In the genomic region with DNA sequence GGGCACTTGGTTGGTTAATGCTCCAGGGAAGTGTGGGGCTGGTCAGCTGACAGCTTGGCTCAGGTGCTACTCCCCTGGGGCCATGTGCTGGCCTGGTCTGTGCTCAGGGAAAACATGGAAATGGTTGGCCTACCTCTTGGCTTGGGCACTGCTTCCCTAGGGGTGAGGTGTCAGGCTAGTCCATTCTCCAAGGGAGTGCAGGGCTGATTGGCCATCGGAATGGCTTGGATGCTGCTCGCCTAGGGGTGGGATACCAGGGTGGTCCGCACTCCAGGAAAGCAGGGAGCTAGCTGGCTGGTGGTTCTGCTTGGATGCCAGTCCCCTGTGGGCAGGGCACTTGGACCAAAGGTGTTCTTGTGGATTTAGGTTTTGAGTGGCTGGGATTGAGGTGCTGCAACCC, we compare ENCODE assay signal across 32 cellular contexts.
"Had no signal": no experiment of that assay in that cellular context is flagged by ENCODE, and none has a peak within 500 bp of the region (broad histone marks: within the 10 kb centered on the region; RNA-seq: fewer than 3 reads in every experiment).

No MANE protein-coding gene starts in this region.

- H3K4me1 ChIP-seq: adrenal gland, body of pancreas, colonic mucosa had no signal

- H3K27me3 ChIP-seq: adrenal gland, body of pancreas, colonic mucosa had no signal

- H3K27me3 Mint-ChIP-seq: activated CD4-positive, alpha-beta memory T cell treated with anti-CD3 and anti-CD28 coated beads for 36 hours; activated CD4-positive, alpha-beta T cell treated with anti-CD3 and anti-CD28 coated beads for 36 hours; activated CD4-positive, alpha-beta T cell treated with anti-CD3 and anti-CD28 coated beads, Interleukin-2, amount 10 ng/mL, durations not matched to agents 24 days and 14 days; activated CD8-positive, alpha-beta memory T cell treated with anti-CD3 and anti-CD28 coated beads, Interleukin-2, amount 10 ng/mL, durations not matched to agents 7 days and 5 days; activated naive CD4-positive, alpha-beta T cell treated with anti-CD3 and anti-CD28 coated beads, Interleukin-2, amount 50 U/mL, for 24 hours; activated naive CD8-positive, alpha-beta T cell treated with anti-CD3 and anti-CD28 coated beads for 36 hours; activated naive CD8-positive, alpha-beta T cell treated with anti-CD3 and anti-CD28 coated beads, Interleukin-2, amount 50 U/mL, for 24 hours; T-helper 17 cell had no signal

- H3K4me1 Mint-ChIP-seq: activated CD4-positive, alpha-beta T cell treated with anti-CD3 and anti-CD28 coated beads for 36 hours; activated CD4-positive, alpha-beta T cell treated with anti-CD3 and anti-CD28 coated beads, Interleukin-2, amount 10 ng/mL, durations not matched to agents 24 days and 14 days; activated CD8-positive, alpha-beta memory T cell treated with anti-CD3 and anti-CD28 coated beads, Interleukin-2, amount 10 ng/mL, durations not matched to agents 7 days and 5 days; activated naive CD4-positive, alpha-beta T cell treated with anti-CD3 and anti-CD28 coated beads, Interleukin-2, amount 50 U/mL, for 24 hours; activated naive CD8-positive, alpha-beta T cell treated with anti-CD3 and anti-CD28 coated beads for 36 hours; activated naive CD8-positive, alpha-beta T cell treated with anti-CD3 and anti-CD28 coated beads, Interleukin-2, amount 50 U/mL, for 24 hours; T-helper 17 cell had no signal

- DNase-seq: activated CD4-positive, alpha-beta memory T cell treated with anti-CD3 and anti-CD28 coated beads for 36 hours; activated CD4-positive, alpha-beta T cell treated with anti-CD3 and anti-CD28 coated beads for 36 hours; activated CD4-positive, alpha-beta T cell treated with anti-CD3 and anti-CD28 coated beads, Interleukin-2, amount 10 ng/mL, durations not matched to agents 24 days and 14 days; activated CD4-positive, CD25-positive, alpha-beta regulatory T cell; activated CD4-positive, CD25-positive, alpha-beta regulatory T cell treated with anti-CD3 and anti-CD28 coated beads, Interleukin-2, amount 50 U/mL, for 72 hours; activated CD8-positive, alpha-beta memory T cell treated with anti-CD3 and anti-CD28 coated beads, Interleukin-2, amount 10 ng/mL, durations not matched to agents 7 days and 5 days; activated CD8-positive, alpha-beta memory T cell treated with anti-CD3 and anti-CD28 coated beads, Interleukin-2, amount 50 U/mL, for 4 hours; activated CD8-positive, alpha-beta T cell treated with anti-CD3 and anti-CD28 coated beads, Interleukin-2, amount 10 ng/mL, durations not matched to agents 7 days and 5 days; activated effector memory CD4-positive, alpha-beta T cell treated with anti-CD3 and anti-CD28 coated beads, Interleukin-2, amount 50 U/mL, for 16 hours; activated naive CD4-positive, alpha-beta T cell treated with anti-CD3 and anti-CD28 coated beads for 36 hours; activated naive CD8-positive, alpha-beta T cell treated with anti-CD3 and anti-CD28 coated beads for 36 hours; activated naive CD8-positive, alpha-beta T cell treated with anti-CD3 and anti-CD28 coated beads, Interleukin-2, amount 50 U/mL, for 24 hours; activated T-cell treated with anti-CD3 and anti-CD28 coated beads, Interleukin-2, amount 50 U/mL, for 1 hour; activated T-cell treated with anti-CD3 and anti-CD28 coated beads, Interleukin-2, amount 50 U/mL, for 48 hours; adrenal gland; amygdala; aorta; body of pancreas; central memory CD4-positive, alpha-beta T cell; cerebellar nuclear complex; colonic mucosa; effector CD8-positive, alpha-beta T cell; foreskin fibroblast; head of caudate nucleus; T-helper 17 cell; T1000; WERI-Rb-1 had no signal

- ATAC-seq: activated CD4-positive, alpha-beta T cell treated with anti-CD3 and anti-CD28 coated beads for 36 hours; activated CD8-positive, alpha-beta memory T cell treated with anti-CD3 and anti-CD28 coated beads, Interleukin-2, amount 10 ng/mL, durations not matched to agents 7 days and 5 days; activated CD8-positive, alpha-beta T cell treated with anti-CD3 and anti-CD28 coated beads, Interleukin-2, amount 10 ng/mL, durations not matched to agents 7 days and 5 days; activated naive CD8-positive, alpha-beta T cell treated with anti-CD3 and anti-CD28 coated beads, Interleukin-2, amount 50 U/mL, for 24 hours; body of pancreas; esophagus mucosa; T-helper 17 cell had no signal

- H3K4me3 Mint-ChIP-seq: activated CD4-positive, alpha-beta memory T cell treated with anti-CD3 and anti-CD28 coated beads for 36 hours; activated CD4-positive, alpha-beta T cell treated with anti-CD3 and anti-CD28 coated beads for 36 hours; activated CD4-positive, alpha-beta T cell treated with anti-CD3 and anti-CD28 coated beads, Interleukin-2, amount 10 ng/mL, durations not matched to agents 24 days and 14 days; activated CD8-positive, alpha-beta memory T cell treated with anti-CD3 and anti-CD28 coated beads, Interleukin-2, amount 10 ng/mL, durations not matched to agents 7 days and 5 days; activated CD8-positive, alpha-beta T cell treated with anti-CD3 and anti-CD28 coated beads, Interleukin-2, amount 10 ng/mL, durations not matched to agents 7 days and 5 days; activated naive CD4-positive, alpha-beta T cell treated with anti-CD3 and anti-CD28 coated beads for 36 hours; activated naive CD4-positive, alpha-beta T cell treated with anti-CD3 and anti-CD28 coated beads, Interleukin-2, amount 50 U/mL, for 24 hours; activated naive CD8-positive, alpha-beta T cell treated with anti-CD3 and anti-CD28 coated beads for 36 hours; activated naive CD8-positive, alpha-beta T cell treated with anti-CD3 and anti-CD28 coated beads, Interleukin-2, amount 50 U/mL, for 24 hours; activated T-helper 1 cell treated with anti-CD3 and anti-CD28 coated beads, Interleukin-12 subunit alpha, Interleukin-12 subunit beta, Interleukin-2, Interleukin-4 antibody, amounts not matched to agents 30 ng/mL and 10 ng/mL and 1 ng/mL, durations not matched to agents 14 hours and 24 hours and 36 hours; T-helper 17 cell; T-helper 2 cell treated with Interferon-gamma antibody and Interleukin-4, amounts not matched to agents 5 μg/mL and 100 μg/mL, for 36 hours had no signal

- H3K4me3 ChIP-seq: adrenal gland, body of pancreas, colonic mucosa had no signal

- H3K27ac Mint-ChIP-seq: activated CD4-positive, alpha-beta memory T cell treated with anti-CD3 and anti-CD28 coated beads for 36 hours; activated CD4-positive, alpha-beta T cell treated with anti-CD3 and anti-CD28 coated beads for 36 hours; activated CD4-positive, alpha-beta T cell treated with anti-CD3 and anti-CD28 coated beads, Interleukin-2, amount 10 ng/mL, durations not matched to agents 24 days and 14 days; activated CD8-positive, alpha-beta memory T cell treated with anti-CD3 and anti-CD28 coated beads, Interleukin-2, amount 10 ng/mL, durations not matched to agents 7 days and 5 days; activated CD8-positive, alpha-beta T cell treated with anti-CD3 and anti-CD28 coated beads, Interleukin-2, amount 10 ng/mL, durations not matched to agents 7 days and 5 days; activated naive CD4-positive, alpha-beta T cell treated with anti-CD3 and anti-CD28 coated beads for 36 hours; activated naive CD8-positive, alpha-beta T cell treated with anti-CD3 and anti-CD28 coated beads for 36 hours; activated naive CD8-positive, alpha-beta T cell treated with anti-CD3 and anti-CD28 coated beads, Interleukin-2, amount 50 U/mL, for 24 hours; activated T-helper 1 cell treated with anti-CD3 and anti-CD28 coated beads, Interleukin-12 subunit alpha, Interleukin-12 subunit beta, Interleukin-2, Interleukin-4 antibody, amounts not matched to agents 30 ng/mL and 10 ng/mL and 1 ng/mL, durations not matched to agents 14 hours and 24 hours and 36 hours; activated T-helper 2 cell treated with anti-CD3 and anti-CD28 coated beads, Interferon-gamma antibody, Interleukin-2, Interleukin-4, amounts not matched to agents 10 μg/mL and 5 μg/mL and 100 μg/mL, durations not matched to agents 14 hours and 24 hours and 36 hours; T-helper 17 cell; T-helper 2 cell treated with Interferon-gamma antibody and Interleukin-4, amounts not matched to agents 5 μg/mL and 100 μg/mL, for 36 hours had no signal

- H3K36me3 ChIP-seq: adrenal gland, colonic mucosa, WERI-Rb-1 had no signal

- H3K9me3 ChIP-seq: adrenal gland, body of pancreas, colonic mucosa had no signal

- H3K27ac ChIP-seq: adrenal gland, body of pancreas, colonic mucosa, WERI-Rb-1 had no signal
